11 cellular contexts compared by ENCODE assay signal in the genomic region with DNA sequence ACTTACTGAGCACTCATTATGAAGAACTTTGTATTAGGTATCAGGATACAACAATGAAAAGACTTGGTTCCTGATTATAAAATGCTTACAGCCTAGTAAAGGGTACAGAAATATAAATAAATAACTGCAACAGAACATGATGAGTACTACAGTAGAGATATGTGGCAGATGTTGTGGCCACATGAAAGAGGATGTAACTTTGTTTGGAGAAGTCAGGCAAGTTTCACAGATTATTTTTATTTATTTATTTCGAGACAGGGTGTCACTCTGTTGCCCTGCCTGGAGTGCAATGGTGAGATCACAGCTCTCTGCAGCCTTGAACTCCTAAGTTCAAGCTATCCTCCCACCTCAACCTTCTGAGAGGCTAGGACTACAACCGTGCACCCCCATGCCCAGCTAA. TPM values are rescaled to one million over a fixed set of nuclear protein-coding genes. Genes with fewer than 3 reads are reported as not detected.
DNase-seq lines count a peak whose midpoint lies in the region; ATAC-seq and TF ChIP-seq lines count a peak whose summit lies in the region.
"Had no signal": no experiment of that assay in that cellular context is flagged by ENCODE, and none has a peak within 500 bp of the region (broad histone marks: within the 10 kb centered on the region; RNA-seq: fewer than 3 reads in every experiment).

No MANE protein-coding gene starts in this region.

- no peak overlapping the region for H3K27ac Mint-ChIP-seq in stimulated activated naive B cell treated with anti-CD40 and anti-IgM and Interleukin-4, amounts not matched to agents 10 μg/mL and 1 μg/mL and 100 μg/mL, for 72 hours
- H3K27ac Mint-ChIP-seq in osteocyte (ENCODE audit: unreplicated experiment), result no peak overlapping the region
- H3K27ac Mint-ChIP-seq: activated naive CD4-positive, alpha-beta T cell treated with anti-CD3 and anti-CD28 coated beads, Interleukin-2, amount 50 U/mL, for 24 hours had no signal

- no peaks in the 10 kb centered on the region for H3K27me3 Mint-ChIP-seq in stimulated activated naive B cell treated with anti-CD40 and anti-IgM and Interleukin-4, amounts not matched to agents 10 μg/mL and 1 μg/mL and 100 μg/mL, for 72 hours
- no peaks in the 10 kb centered on the region for H3K27me3 Mint-ChIP-seq in osteocyte (ENCODE audit: unreplicated experiment)

- H3K4me1 ChIP-seq in heart left ventricle (peaks cover 0 to 7% (median 0%) of the 10 kb centered on the region in 12 donors), right atrium auricular region (no peaks in the 10 kb centered on the region)

- no peak for DNase-seq in heart left ventricle
- DNase-seq in right atrium auricular region (ENCODE audit: low spot score), result no peak
- DNase-seq in stimulated activated naive B cell treated with anti-CD40 and anti-IgM and Interleukin-4, amounts not matched to agents 10 μg/mL and 1 μg/mL and 100 μg/mL, for 72 hours, result no peak
- DNase-seq in NCI-H526 treated with DMSO at 0.1 percent for 48 hours (lab: John Stamatoyannopoulos, UW), result no peak
- DNase-seq in osteocyte (ENCODE audit: extremely low spot score, unreplicated experiment), result no peak
- no peak for DNase-seq in RPMI8226
- DNase-seq: activated CD4-positive, CD25-positive, alpha-beta regulatory T cell; effector memory CD4-positive, alpha-beta T cell had no signal

- peaks cover 13 to 35% of the 10 kb centered on the region in 2 donors for H3K4me1 Mint-ChIP-seq in stimulated activated naive B cell treated with anti-CD40 and anti-IgM and Interleukin-4, amounts not matched to agents 10 μg/mL and 1 μg/mL and 100 μg/mL, for 72 hours
- no peaks in the 10 kb centered on the region for H3K4me1 Mint-ChIP-seq in osteocyte (ENCODE audit: unreplicated experiment)
- H3K4me1 Mint-ChIP-seq: activated naive CD4-positive, alpha-beta T cell treated with anti-CD3 and anti-CD28 coated beads, Interleukin-2, amount 50 U/mL, for 24 hours had no signal

- H3K36me3 ChIP-seq in heart left ventricle, result no peaks in the 10 kb centered on the region
- no peaks in the 10 kb centered on the region for H3K36me3 ChIP-seq in right atrium auricular region

- H3K9me3 Mint-ChIP-seq in stimulated activated naive B cell treated with anti-CD40 and anti-IgM and Interleukin-4, amounts not matched to agents 10 μg/mL and 1 μg/mL and 100 μg/mL, for 72 hours, result no peaks in the 10 kb centered on the region
- H3K9me3 Mint-ChIP-seq in osteocyte (ENCODE audit: unreplicated experiment), result peaks cover 9% of the 10 kb centered on the region
- H3K9me3 Mint-ChIP-seq: activated naive CD4-positive, alpha-beta T cell treated with anti-CD3 and anti-CD28 coated beads, Interleukin-2, amount 50 U/mL, for 24 hours had no signal

- no peaks in the 10 kb centered on the region for H3K9me3 ChIP-seq in heart left ventricle
- no peaks in the 10 kb centered on the region for H3K9me3 ChIP-seq in right atrium auricular region

- no peaks in the 10 kb centered on the region for H3K36me3 Mint-ChIP-seq in stimulated activated naive B cell treated with anti-CD40 and anti-IgM and Interleukin-4, amounts not matched to agents 10 μg/mL and 1 μg/mL and 100 μg/mL, for 72 hours
- H3K36me3 Mint-ChIP-seq in osteocyte (ENCODE audit: unreplicated experiment), result no peaks in the 10 kb centered on the region
- H3K36me3 Mint-ChIP-seq: activated naive CD4-positive, alpha-beta T cell treated with anti-CD3 and anti-CD28 coated beads, Interleukin-2, amount 50 U/mL, for 24 hours had no signal

- H3K4me3 ChIP-seq in heart left ventricle (no peak overlapping the region), right atrium auricular region (no peak overlapping the region)

- ATAC-seq in heart left ventricle (peak in 3 of 4 donors; percentile 12 to 52 (median 29)), HG02759 (IDR thresholded peaks at IDR 0.05; ENCODE audit: unreplicated experiment) (peak; percentile 93), HG03575 (IDR thresholded peaks at IDR 0.05; ENCODE audit: extremely low read depth, insufficient number of reproducible peaks, low FRiP score, unreplicated experiment) (peak; percentile 76)
- ATAC-seq in stimulated activated naive B cell treated with anti-CD40 and anti-IgM and Interleukin-4, amounts not matched to agents 10 μg/mL and 1 μg/mL and 100 μg/mL, for 72 hours (replicated peaks), result peak; percentile 98

- no peak for TF ChIP-seq POLR2A in heart left ventricle (IDR thresholded peaks at IDR 0.05)

- H3K27ac ChIP-seq in heart left ventricle (peak overlapping the region in 1 of 12 donors; percentile 17), right atrium auricular region (no peak overlapping the region)

- intact Hi-C loops in heart left ventricle (cut with DNase I), result no loop called here

- no peak overlapping the region for H3K4me3 Mint-ChIP-seq in stimulated activated naive B cell treated with anti-CD40 and anti-IgM and Interleukin-4, amounts not matched to agents 10 μg/mL and 1 μg/mL and 100 μg/mL, for 72 hours
- H3K4me3 Mint-ChIP-seq in osteocyte (ENCODE audit: unreplicated experiment), result no peak overlapping the region
- H3K4me3 Mint-ChIP-seq: activated naive CD4-positive, alpha-beta T cell treated with anti-CD3 and anti-CD28 coated beads, Interleukin-2, amount 50 U/mL, for 24 hours had no signal

- 75 to 91% (median 79%) methylated on average over 2 of the region's 2 CpGs for WGBS in heart left ventricle, 4 donors

- H3K27me3 ChIP-seq in heart left ventricle (no peaks in the 10 kb centered on the region), right atrium auricular region (no peaks in the 10 kb centered on the region)

- TF ChIP-seq CTCF in heart left ventricle (IDR thresholded peaks at IDR 0.05) (no peak), right atrium auricular region (IDR thresholded peaks at IDR 0.05) (no peak), osteocyte (IDR thresholded peaks at IDR 0.05) (no peak)

RNA-seq across cellular contexts. Expression of a gene that starts 15.8 kb away (rescaled TPM):
- total RNA-seq in heart left ventricle (10 to 100 TPM; 17.9 to 66.9 (median 53.2) TPM), right atrium auricular region (10 to 100 TPM; 16.7 to 23.8 TPM), osteocyte (70.3 and 77.3 TPM in 2 replicates)
- polyA plus RNA-seq in heart left ventricle, result 10 to 100 TPM; 36.5 to 41.9 TPM

RNA-seq across cellular contexts. Expression of a gene that starts 43.5 kb away (rescaled TPM):
- total RNA-seq in heart left ventricle (10 to 100 TPM in 8 of 9 donors, 1 to 10 TPM in 1; 7.1 to 24.8 (median 11.9) TPM), right atrium auricular region (10 to 100 TPM; 15.2 to 16.6 TPM), osteocyte (67.1 and 73.5 TPM in 2 replicates)
- polyA plus RNA-seq in heart left ventricle, result 1 to 10 TPM; 3.0 to 6.4 TPM

Comparison
In these comparisons a context has a peak if more than half of its experiments do, and no peak if none do; other contexts are left out.
1. ATAC-seq: peak in every context shown above with its lines; median percentile 98 in stimulated activated naive B cell treated with anti-CD40 and anti-IgM and Interleukin-4, amounts not matched to agents 10 μg/mL and 1 μg/mL and 100 μg/mL, for 72 hours; 93 in HG02759; 76 in HG03575; 29 in heart left ventricle.